21 cellular contexts compared by ENCODE assay signal in genomic region chr13:74529968-74530367, GRCh38.
"Had no signal": no experiment of that assay in that cellular context is flagged by ENCODE, and none has a peak within 500 bp of the region (broad histone marks: within the 10 kb centered on the region; RNA-seq: fewer than 3 reads in every experiment).

No MANE protein-coding gene starts in this region.

- H3K27ac ChIP-seq: coronary artery, gastrocnemius medialis, pancreas, right lobe of liver, spleen, testis, tibial nerve, upper lobe of right lung, vagina had no signal

- H3K4me3 Mint-ChIP-seq: naive thymus-derived CD4-positive, alpha-beta T cell; neural crest cell; stimulated activated naive B cell treated with anti-CD40 and anti-IgM and Interleukin-4, amounts not matched to agents 10 μg/mL and 1 μg/mL and 100 μg/mL, for 72 hours; stimulated activated naive CD8-positive, alpha-beta T cell treated with anti-CD3 and anti-CD28 coated beads, Interleukin-15, amount 100 ng/mL, for 72 hours had no signal

- H3K36me3 ChIP-seq: gastrocnemius medialis, pancreas, right lobe of liver, spleen, tibial nerve, upper lobe of right lung, vagina had no signal

- H3K4me3 ChIP-seq: coronary artery, gastrocnemius medialis, pancreas, right lobe of liver, spleen, testis, tibial nerve, upper lobe of right lung, vagina had no signal

- H3K4me1 ChIP-seq: gastrocnemius medialis, pancreas, right lobe of liver, spleen, testis, tibial nerve, upper lobe of right lung, vagina had no signal

- H3K27me3 ChIP-seq: gastrocnemius medialis, pancreas, right lobe of liver, spleen, testis, tibial nerve, upper lobe of right lung, vagina had no signal

- H3K9me3 Mint-ChIP-seq: stimulated activated naive B cell treated with anti-CD40 and anti-IgM and Interleukin-4, amounts not matched to agents 10 μg/mL and 1 μg/mL and 100 μg/mL, for 72 hours; stimulated activated naive CD8-positive, alpha-beta T cell treated with anti-CD3 and anti-CD28 coated beads, Interleukin-15, amount 100 ng/mL, for 72 hours had no signal

- H3K36me3 Mint-ChIP-seq: stimulated activated naive B cell treated with anti-CD40 and anti-IgM and Interleukin-4, amounts not matched to agents 10 μg/mL and 1 μg/mL and 100 μg/mL, for 72 hours had no signal

- DNase-seq: effector CD8-positive, alpha-beta T cell; gastrocnemius medialis; glutamatergic neuron; islet precursor cell; mammary epithelial cell; naive thymus-derived CD4-positive, alpha-beta T cell; pancreas; right lobe of liver; spleen; stimulated activated CD4-positive, alpha-beta T cell treated with anti-CD3 and anti-CD28 coated beads, Interleukin-15, amount 100 ng/mL, for 24 hours; stimulated activated CD4-positive, alpha-beta T cell treated with anti-CD3 and anti-CD28 coated beads, Interleukin-1b, Interleukin-23, amount 100 ng/mL, for 48 hours; stimulated activated CD4-positive, alpha-beta T cell treated with anti-CD3 and anti-CD28 coated beads, Interleukin-4, amount 100 ng/mL, for 24 hours; stimulated activated naive B cell treated with anti-CD40 and anti-IgM and Interleukin-4, amounts not matched to agents 10 μg/mL and 1 μg/mL and 100 μg/mL, for 72 hours; stimulated activated naive CD8-positive, alpha-beta T cell treated with anti-CD3 and anti-CD28 coated beads, Interleukin-15, amount 100 ng/mL, for 72 hours; testis; upper lobe of right lung had no signal

- H3K27me3 Mint-ChIP-seq: progenitor cell of endocrine pancreas had no signal

- H3K9me3 ChIP-seq: gastrocnemius medialis, pancreas, right lobe of liver, spleen, testis, tibial nerve, upper lobe of right lung, vagina had no signal

- H3K27ac Mint-ChIP-seq: naive thymus-derived CD4-positive, alpha-beta T cell; progenitor cell of endocrine pancreas; stimulated activated naive B cell treated with anti-CD40 and anti-IgM and Interleukin-4, amounts not matched to agents 10 μg/mL and 1 μg/mL and 100 μg/mL, for 72 hours; stimulated activated naive CD8-positive, alpha-beta T cell treated with anti-CD3 and anti-CD28 coated beads, Interleukin-15, amount 100 ng/mL, for 72 hours had no signal

- H3K4me1 Mint-ChIP-seq: naive thymus-derived CD4-positive, alpha-beta T cell; neural crest cell; stimulated activated naive B cell treated with anti-CD40 and anti-IgM and Interleukin-4, amounts not matched to agents 10 μg/mL and 1 μg/mL and 100 μg/mL, for 72 hours; stimulated activated naive CD8-positive, alpha-beta T cell treated with anti-CD3 and anti-CD28 coated beads, Interleukin-15, amount 100 ng/mL, for 72 hours had no signal
